In the genomic region with DNA sequence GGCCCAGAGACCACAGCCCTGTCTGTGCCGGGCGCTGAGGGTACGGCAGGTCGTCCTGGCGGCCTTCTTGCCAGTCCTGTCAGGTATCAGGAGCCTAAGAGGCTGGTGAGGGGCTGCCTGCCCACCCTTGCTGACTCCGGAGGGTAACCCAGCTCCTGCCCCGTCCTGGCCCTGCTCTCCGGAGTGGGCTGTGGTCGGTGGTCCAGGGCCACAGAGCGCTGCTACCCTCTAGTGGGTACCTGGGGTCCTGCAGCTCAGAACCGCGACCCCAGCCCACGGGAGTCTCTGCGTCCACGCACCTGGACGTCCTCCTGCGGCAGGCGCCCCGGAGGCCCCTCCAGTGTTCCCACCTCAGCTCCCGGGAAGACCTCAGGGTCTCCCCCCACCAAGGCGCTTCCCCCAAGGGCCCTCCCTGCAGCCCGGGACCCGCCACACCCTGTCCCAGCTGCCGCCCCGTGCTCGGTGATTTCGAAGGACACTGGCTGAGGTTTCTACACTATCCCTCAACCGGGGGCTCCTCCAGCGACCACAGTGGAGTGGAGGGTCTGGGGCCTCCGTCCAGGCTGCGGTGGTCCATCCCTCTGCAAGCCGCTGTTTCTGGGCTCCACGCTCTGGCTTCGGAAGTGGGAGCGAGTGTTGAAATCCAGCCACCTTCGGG, we compare ENCODE assay signal across 1 cellular context.
A peak's percentile ranks its signal among the peaks of the same experiment; 100 is the strongest.
TF ChIP-seq lines count a peak whose summit lies in the region.

No MANE protein-coding gene starts in this region.

TF ChIP-seq in neural cell, 6 proteins besides CTCF, POLR2A, EP300 and RAD21:
- TF ChIP-seq, protein P1, sequence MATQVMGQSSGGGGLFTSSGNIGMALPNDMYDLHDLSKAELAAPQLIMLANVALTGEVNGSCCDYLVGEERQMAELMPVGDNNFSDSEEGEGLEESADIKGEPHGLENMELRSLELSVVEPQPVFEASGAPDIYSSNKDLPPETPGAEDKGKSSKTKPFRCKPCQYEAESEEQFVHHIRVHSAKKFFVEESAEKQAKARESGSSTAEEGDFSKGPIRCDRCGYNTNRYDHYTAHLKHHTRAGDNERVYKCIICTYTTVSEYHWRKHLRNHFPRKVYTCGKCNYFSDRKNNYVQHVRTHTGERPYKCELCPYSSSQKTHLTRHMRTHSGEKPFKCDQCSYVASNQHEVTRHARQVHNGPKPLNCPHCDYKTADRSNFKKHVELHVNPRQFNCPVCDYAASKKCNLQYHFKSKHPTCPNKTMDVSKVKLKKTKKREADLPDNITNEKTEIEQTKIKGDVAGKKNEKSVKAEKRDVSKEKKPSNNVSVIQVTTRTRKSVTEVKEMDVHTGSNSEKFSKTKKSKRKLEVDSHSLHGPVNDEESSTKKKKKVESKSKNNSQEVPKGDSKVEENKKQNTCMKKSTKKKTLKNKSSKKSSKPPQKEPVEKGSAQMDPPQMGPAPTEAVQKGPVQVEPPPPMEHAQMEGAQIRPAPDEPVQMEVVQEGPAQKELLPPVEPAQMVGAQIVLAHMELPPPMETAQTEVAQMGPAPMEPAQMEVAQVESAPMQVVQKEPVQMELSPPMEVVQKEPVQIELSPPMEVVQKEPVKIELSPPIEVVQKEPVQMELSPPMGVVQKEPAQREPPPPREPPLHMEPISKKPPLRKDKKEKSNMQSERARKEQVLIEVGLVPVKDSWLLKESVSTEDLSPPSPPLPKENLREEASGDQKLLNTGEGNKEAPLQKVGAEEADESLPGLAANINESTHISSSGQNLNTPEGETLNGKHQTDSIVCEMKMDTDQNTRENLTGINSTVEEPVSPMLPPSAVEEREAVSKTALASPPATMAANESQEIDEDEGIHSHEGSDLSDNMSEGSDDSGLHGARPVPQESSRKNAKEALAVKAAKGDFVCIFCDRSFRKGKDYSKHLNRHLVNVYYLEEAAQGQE (IDR thresholded peaks at IDR 0.05; ENCODE audit: borderline replicate concordance): no peak
- TF ChIP-seq POLR2AphosphoS5 (IDR thresholded peaks at IDR 0.05) (no peak), EZH2 (IDR thresholded peaks at IDR 0.05; ENCODE audit: borderline replicate concordance, insufficient read depth, low read length, poor library complexity, severe bottlenecking) (no peak), MXI1 (conservative IDR thresholded peaks at IDR 0.05; ENCODE audit: poor library complexity, severe bottlenecking) (peak; percentile 19), SMC3 (conservative IDR thresholded peaks at IDR 0.05; ENCODE audit: poor library complexity) (peak; percentile 97), TAF1 (IDR thresholded peaks at IDR 0.05; ENCODE audit: low read depth) (no peak)
